In the genomic region with DNA sequence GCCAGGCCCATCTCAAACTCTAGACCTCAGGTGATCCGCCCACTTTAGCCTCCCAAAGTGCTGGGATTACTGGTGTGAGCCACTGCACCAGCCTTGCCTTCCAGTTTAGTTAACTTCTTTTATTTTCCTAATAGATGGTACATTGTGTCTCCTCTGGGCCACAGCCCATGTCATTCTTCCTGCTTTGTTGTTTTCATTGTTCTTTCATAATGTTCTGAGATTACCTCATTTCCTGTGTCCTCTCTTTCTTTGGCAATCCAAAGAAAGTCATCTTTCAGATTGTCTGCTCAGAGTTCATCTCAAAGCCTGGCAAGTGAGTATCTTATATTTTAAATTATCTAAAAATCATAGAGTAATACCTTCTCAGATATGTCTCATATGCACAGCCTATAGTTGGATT, we compare ENCODE assay signal across 1 cellular context.
TF ChIP-seq lines count a peak whose summit lies in the region.

Gene OLAH, plus strand, starts transcription at position 270 of the 400 bp plus-strand sequence. CDS start 3,346 bp downstream, outside the sequence.

TF ChIP-seq in WTC11, 78 proteins besides CTCF, POLR2A, EP300 and RAD21 (continued from another document):
- TF ChIP-seq, protein P1, sequence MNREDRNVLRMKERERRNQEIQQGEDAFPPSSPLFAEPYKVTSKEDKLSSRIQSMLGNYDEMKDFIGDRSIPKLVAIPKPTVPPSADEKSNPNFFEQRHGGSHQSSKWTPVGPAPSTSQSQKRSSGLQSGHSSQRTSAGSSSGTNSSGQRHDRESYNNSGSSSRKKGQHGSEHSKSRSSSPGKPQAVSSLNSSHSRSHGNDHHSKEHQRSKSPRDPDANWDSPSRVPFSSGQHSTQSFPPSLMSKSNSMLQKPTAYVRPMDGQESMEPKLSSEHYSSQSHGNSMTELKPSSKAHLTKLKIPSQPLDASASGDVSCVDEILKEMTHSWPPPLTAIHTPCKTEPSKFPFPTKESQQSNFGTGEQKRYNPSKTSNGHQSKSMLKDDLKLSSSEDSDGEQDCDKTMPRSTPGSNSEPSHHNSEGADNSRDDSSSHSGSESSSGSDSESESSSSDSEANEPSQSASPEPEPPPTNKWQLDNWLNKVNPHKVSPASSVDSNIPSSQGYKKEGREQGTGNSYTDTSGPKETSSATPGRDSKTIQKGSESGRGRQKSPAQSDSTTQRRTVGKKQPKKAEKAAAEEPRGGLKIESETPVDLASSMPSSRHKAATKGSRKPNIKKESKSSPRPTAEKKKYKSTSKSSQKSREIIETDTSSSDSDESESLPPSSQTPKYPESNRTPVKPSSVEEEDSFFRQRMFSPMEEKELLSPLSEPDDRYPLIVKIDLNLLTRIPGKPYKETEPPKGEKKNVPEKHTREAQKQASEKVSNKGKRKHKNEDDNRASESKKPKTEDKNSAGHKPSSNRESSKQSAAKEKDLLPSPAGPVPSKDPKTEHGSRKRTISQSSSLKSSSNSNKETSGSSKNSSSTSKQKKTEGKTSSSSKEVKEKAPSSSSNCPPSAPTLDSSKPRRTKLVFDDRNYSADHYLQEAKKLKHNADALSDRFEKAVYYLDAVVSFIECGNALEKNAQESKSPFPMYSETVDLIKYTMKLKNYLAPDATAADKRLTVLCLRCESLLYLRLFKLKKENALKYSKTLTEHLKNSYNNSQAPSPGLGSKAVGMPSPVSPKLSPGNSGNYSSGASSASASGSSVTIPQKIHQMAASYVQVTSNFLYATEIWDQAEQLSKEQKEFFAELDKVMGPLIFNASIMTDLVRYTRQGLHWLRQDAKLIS (CRISPR knock-in tag; IDR thresholded peaks at IDR 0.05; ENCODE audit: borderline replicate concordance): no peak
- TF ChIP-seq, protein P2, sequence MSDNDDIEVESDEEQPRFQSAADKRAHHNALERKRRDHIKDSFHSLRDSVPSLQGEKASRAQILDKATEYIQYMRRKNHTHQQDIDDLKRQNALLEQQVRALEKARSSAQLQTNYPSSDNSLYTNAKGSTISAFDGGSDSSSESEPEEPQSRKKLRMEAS (CRISPR knock-in tag; IDR thresholded peaks at IDR 0.05): no peak
- TF ChIP-seq, protein P3, sequence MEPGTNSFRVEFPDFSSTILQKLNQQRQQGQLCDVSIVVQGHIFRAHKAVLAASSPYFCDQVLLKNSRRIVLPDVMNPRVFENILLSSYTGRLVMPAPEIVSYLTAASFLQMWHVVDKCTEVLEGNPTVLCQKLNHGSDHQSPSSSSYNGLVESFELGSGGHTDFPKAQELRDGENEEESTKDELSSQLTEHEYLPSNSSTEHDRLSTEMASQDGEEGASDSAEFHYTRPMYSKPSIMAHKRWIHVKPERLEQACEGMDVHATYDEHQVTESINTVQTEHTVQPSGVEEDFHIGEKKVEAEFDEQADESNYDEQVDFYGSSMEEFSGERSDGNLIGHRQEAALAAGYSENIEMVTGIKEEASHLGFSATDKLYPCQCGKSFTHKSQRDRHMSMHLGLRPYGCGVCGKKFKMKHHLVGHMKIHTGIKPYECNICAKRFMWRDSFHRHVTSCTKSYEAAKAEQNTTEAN (CRISPR knock-in tag; IDR thresholded peaks at IDR 0.05): no peak
- no peak for TF ChIP-seq TCF7 (CRISPR knock-in tag; IDR thresholded peaks at IDR 0.05; ENCODE audit: low read depth)
- TF ChIP-seq USF2 (CRISPR knock-in tag; IDR thresholded peaks at IDR 0.05): no peak
- no peak for TF ChIP-seq OVOL2 (CRISPR knock-in tag; IDR thresholded peaks at IDR 0.05; ENCODE audit: borderline replicate concordance)
